In genomic region chr6:130781557-130781956, GRCh38 we compare ENCODE assay signal across 34 cellular contexts. TPM values are rescaled to one million over a fixed set of nuclear protein-coding genes. Genes with fewer than 3 reads are reported as not detected.
A peak's percentile ranks its signal among the peaks of the same experiment; 100 is the strongest.
DNase-seq lines count a peak whose midpoint lies in the region; ATAC-seq and TF ChIP-seq lines count a peak whose summit lies in the region.
"Had no signal": no experiment of that assay in that cellular context is flagged by ENCODE, and none has a peak within 500 bp of the region (broad histone marks: within the 10 kb centered on the region; RNA-seq: fewer than 3 reads in every experiment).

No MANE protein-coding gene starts in this region.

- no peaks in the 10 kb centered on the region for H3K9me3 ChIP-seq in CD4-positive, alpha-beta memory T cell (ENCODE audit: control insufficient read depth in 1 of 2, low read length in 2 of 2)
- H3K9me3 ChIP-seq in KOPT-K1 (ENCODE audit: insufficient read depth, low read length, poor library complexity, severe bottlenecking) = no peaks in the 10 kb centered on the region
- H3K9me3 ChIP-seq: colonic mucosa, mucosa of descending colon, vagina had no signal

- peaks cover 0 to 1% of the 10 kb centered on the region in 2 donors for H3K27me3 Mint-ChIP-seq in CD4-positive, alpha-beta memory T cell

- peak overlapping the region in 2 of 8 donors; percentile 9 to 27 for H3K4me3 Mint-ChIP-seq in CD4-positive, alpha-beta memory T cell
- H3K4me3 Mint-ChIP-seq: neural progenitor cell; T-helper 2 cell treated with Interferon-gamma antibody and Interleukin-4, amounts not matched to agents 5 μg/mL and 100 μg/mL, for 36 hours had no signal

- no peak overlapping the region for H3K27ac ChIP-seq in CD4-positive, alpha-beta memory T cell (ENCODE audit: low read depth, low read length)
- H3K27ac ChIP-seq in KOPT-K1 (ENCODE audit: low read depth, low read length, poor library complexity, severe bottlenecking) = peak overlapping the region; percentile 23
- H3K27ac ChIP-seq: C4-2B, colonic mucosa, neural progenitor cell, parathyroid adenoma, PC-9, vagina had no signal

- ATAC-seq in HG03135 (IDR thresholded peaks at IDR 0.05; ENCODE audit: unreplicated experiment) (no peak), HG02571 (IDR thresholded peaks at IDR 0.05; ENCODE audit: unreplicated experiment) (no peak), GM21723 (IDR thresholded peaks at IDR 0.05; ENCODE audit: unreplicated experiment) (no peak)
- ATAC-seq: esophagus mucosa, mucosa of descending colon, Right ventricle myocardium inferior had no signal

- TF ChIP-seq CTCF in GM12865 (IDR thresholded peaks at IDR 0.05; ENCODE audit: insufficient read depth, low read depth, low read length, missing control alignments) = no peak

- POLR2A ChIA-PET in CD4-positive, alpha-beta memory T cell (lab: Charles Lee; ENCODE audit: partially characterized antibody) = interaction anchor here (0.6 kb wide), 1 partner anchor 298 kb away, joined by 3 read pairs; no protein-coding TSS in a partner anchor

- intact Hi-C loops in CD4-positive, alpha-beta memory T cell (cut with micrococcal nuclease) = no loop called here

- H3K27ac Mint-ChIP-seq in CD4-positive, alpha-beta memory T cell = peak overlapping the region in 1 of 7 donors; percentile 44
- H3K27ac Mint-ChIP-seq: activated T-helper 2 cell treated with anti-CD3 and anti-CD28 coated beads, Interferon-gamma antibody, Interleukin-2, Interleukin-4, amounts not matched to agents 10 μg/mL and 5 μg/mL and 100 μg/mL, durations not matched to agents 14 hours and 24 hours and 36 hours; neural progenitor cell; T-helper 2 cell treated with Interferon-gamma antibody and Interleukin-4, amounts not matched to agents 5 μg/mL and 100 μg/mL, for 36 hours had no signal

- peaks cover 10% of the 10 kb centered on the region for H3K4me1 ChIP-seq in CD4-positive, alpha-beta memory T cell (ENCODE audit: insufficient read depth, low read length)
- H3K4me1 ChIP-seq: colonic mucosa, neural progenitor cell, parathyroid adenoma had no signal

- peaks cover 0 to 2% (median 0%) of the 10 kb centered on the region in 8 donors for H3K9me3 Mint-ChIP-seq in CD4-positive, alpha-beta memory T cell

- H3K36me3 ChIP-seq in CD4-positive, alpha-beta memory T cell (ENCODE audit: insufficient read depth, low read length) = no peaks in the 10 kb centered on the region
- no peaks in the 10 kb centered on the region for H3K36me3 ChIP-seq in KOPT-K1 (ENCODE audit: insufficient read depth, low read length)
- H3K36me3 ChIP-seq: colonic mucosa, neural progenitor cell, vagina had no signal

- no peak overlapping the region for H3K4me3 ChIP-seq in CD4-positive, alpha-beta memory T cell (ENCODE audit: low read length in 2 of 2)
- H3K4me3 ChIP-seq in GM12865 (ENCODE audit: low read depth, low read length) = no peak overlapping the region
- H3K4me3 ChIP-seq: colonic mucosa, lung, mucosa of descending colon, neural progenitor cell, PC-9, vagina had no signal

- H3K36me3 Mint-ChIP-seq in CD4-positive, alpha-beta memory T cell = no peaks in the 10 kb centered on the region
- H3K36me3 Mint-ChIP-seq: neural progenitor cell had no signal

- H3K27me3 ChIP-seq in CD4-positive, alpha-beta memory T cell (ENCODE audit: insufficient read depth, low read length) = no peaks in the 10 kb centered on the region
- H3K27me3 ChIP-seq: colonic mucosa, neural progenitor cell, vagina had no signal

- peak in 4 of 5 donors; percentile 13 to 34 (median 31) for DNase-seq in CD4-positive, alpha-beta memory T cell
- DNase-seq in GM12865 (ENCODE audit: low read depth) (peak; percentile 19), cortex of kidney (lab: John Stamatoyannopoulos, UW) (no peak)
- peak; percentile 19 for DNase-seq in central memory CD4-positive, alpha-beta T cell
- DNase-seq: activated CD4-positive, alpha-beta T cell treated with anti-CD3 and anti-CD28 coated beads for 4 hours; amniotic stem cell; colonic mucosa; foreskin fibroblast; head of caudate nucleus; kidney glomerular epithelial cell; mucosa of descending colon; NCI-H1105 treated with DMSO at 0.1 percent for 48 hours; NCI-H1930; NCI-H524 treated with DMSO at 0.1 percent for 48 hours; NK-92 treated with Interleukin-12 subunit alpha and Interleukin-12 subunit beta, amount 100 ng/mL, for 24 hours; PC-9; small intestine; stimulated activated CD4-positive, alpha-beta T cell treated with anti-CD3 and anti-CD28 coated beads, Interleukin-2, amount 100 ng/mL, for 24 hours had no signal

- peaks cover 6 to 38% (median 25%) of the 10 kb centered on the region in 4 donors for H3K4me1 Mint-ChIP-seq in CD4-positive, alpha-beta memory T cell
- H3K4me1 Mint-ChIP-seq: neural progenitor cell had no signal

- CTCF ChIA-PET in CD4-positive, alpha-beta memory T cell (lab: Charles Lee; ENCODE audit: partially characterized antibody) = no interaction called here

RNA-seq across cellular contexts. Expression of gene SMLR1, which starts 45.6 kb away (rescaled TPM):
- total RNA-seq in CD4-positive, alpha-beta memory T cell = not detected
- polyA plus RNA-seq in CD4-positive, alpha-beta memory T cell = not detected
- total RNA-seq: activated T-helper 2 cell treated with anti-CD3 and anti-CD28 coated beads, Interferon-gamma antibody, Interleukin-2, Interleukin-4, amounts not matched to agents 10 μg/mL and 5 μg/mL and 100 μg/mL, durations not matched to agents 14 hours and 24 hours and 36 hours; colonic mucosa; esophagus mucosa; H4; lung; M059J; mucosa of descending colon; PC-9; Right ventricle myocardium inferior; temporal lobe; vagina had no signal
- polyA plus RNA-seq: lung had no signal
